20 cellular contexts compared by ENCODE assay signal in the genomic region with DNA sequence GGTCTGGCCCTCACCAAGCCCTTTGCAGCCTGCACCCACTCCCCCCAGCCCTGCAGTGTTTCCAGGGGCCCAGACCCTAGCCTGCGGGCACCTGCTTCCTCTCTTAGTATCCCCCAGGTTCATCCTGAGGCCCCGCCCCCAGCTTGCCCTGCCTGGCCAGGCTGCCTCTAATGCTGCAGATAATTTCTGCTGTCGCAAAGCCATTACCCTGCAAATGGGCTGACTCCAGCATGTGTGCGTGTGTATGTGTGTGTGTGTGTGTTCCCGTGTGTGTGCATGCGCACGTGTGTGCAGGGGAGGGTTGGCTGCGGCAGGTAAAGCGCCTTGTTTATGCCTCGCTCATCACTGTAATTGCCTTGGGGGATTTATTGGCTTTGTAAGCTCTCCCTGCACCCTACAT. TPM values are rescaled to one million over a fixed set of nuclear protein-coding genes. Genes with fewer than 3 reads are reported as not detected.
DNase-seq lines count a peak whose midpoint lies in the region; ATAC-seq and TF ChIP-seq lines count a peak whose summit lies in the region.
"Had no signal": no experiment of that assay in that cellular context is flagged by ENCODE, and none has a peak within 500 bp of the region (broad histone marks: within the 10 kb centered on the region; RNA-seq: fewer than 3 reads in every experiment).

No MANE protein-coding gene starts in this region.

- peak; percentile 83 for DNase-seq in BE2C
- peak; percentile 88 for DNase-seq in NCI-H82 treated with DMSO at 0.1 percent for 48 hours (lab: John Stamatoyannopoulos, UW; ENCODE audit: unreplicated experiment)
- DNase-seq in hepatocyte (ENCODE audit: low spot score), result peak; percentile 37
- no peak for DNase-seq in NCI-H2196 treated with DMSO at 0.1 percent for 48 hours (lab: John Stamatoyannopoulos, UW; ENCODE audit: unreplicated experiment)
- DNase-seq in stimulated activated naive CD4-positive, alpha-beta T cell (lab: John Stamatoyannopoulos, UW), result no peak
- DNase-seq in lower lobe of right lung, result no peak
- no peak for DNase-seq in breast epithelium (ENCODE audit: low spot score in 2 of 2)
- DNase-seq: Calu3; CD4-positive, alpha-beta T cell; DMS79; NCI-H1048; NCI-H1930; NCI-H774; SHP77 treated with DMSO at 0.1 percent for 48 hours had no signal

- no peaks in the 10 kb centered on the region for H3K9me2 ChIP-seq in hepatocyte (replicated peaks; ENCODE audit: insufficient read depth)

- H3K4me2 ChIP-seq in hepatocyte, result no peak overlapping the region

- ATAC-seq in lower lobe of right lung, result no peak
- ATAC-seq: GM12878 had no signal

- H3K9me3 ChIP-seq in BE2C (no peaks in the 10 kb centered on the region), HEK293 (ENCODE audit: control insufficient read depth, insufficient read depth, low read depth, low read length) (no peaks in the 10 kb centered on the region), hepatocyte (ENCODE audit: low read depth) (no peaks in the 10 kb centered on the region), lower lobe of right lung (no peaks in the 10 kb centered on the region), breast epithelium (no peaks in the 10 kb centered on the region)

- intact Hi-C loops in lower lobe of right lung (cut with DNase I), result no loop called here
- intact Hi-C loops in breast epithelium (cut with DNase I; ENCODE audit: low total_unique reads), result loop anchor here (10.0 kb wide), 2 partner anchors 608 to 1348 kb away; no protein-coding TSS in a partner anchor

- no peak for TF ChIP-seq CTCF in BE2C (IDR thresholded peaks at IDR 0.05; ENCODE audit: low read depth, low read length)
- TF ChIP-seq CTCF in HEK293 (tag by site-specific recombination; IDR thresholded peaks at IDR 0.05), result no peak
- TF ChIP-seq CTCF in hepatocyte (IDR thresholded peaks at IDR 0.05; ENCODE audit: poor library complexity), result no peak
- TF ChIP-seq CTCF in lower lobe of right lung (IDR thresholded peaks at IDR 0.05), result no peak
- TF ChIP-seq CTCF in breast epithelium (IDR thresholded peaks at IDR 0.05), result no peak

- H3K4me3 ChIP-seq in BE2C (ENCODE audit: low read depth, low read length) (no peak overlapping the region), HEK293 (ENCODE audit: low read depth, low read length) (no peak overlapping the region), hepatocyte (no peak overlapping the region), lower lobe of right lung (no peak overlapping the region), breast epithelium (no peak overlapping the region)
- H3K4me3 ChIP-seq: GM12878 had no signal

- no peak for TF ChIP-seq POLR2A in breast epithelium (IDR thresholded peaks at IDR 0.05)

- H3K4me1 ChIP-seq in BE2C (peaks cover 18% of the 10 kb centered on the region), HEK293 (ENCODE audit: control insufficient read depth, insufficient read depth, low read length) (no peaks in the 10 kb centered on the region), hepatocyte (ENCODE audit: insufficient read depth) (peaks cover 4% of the 10 kb centered on the region), lower lobe of right lung (no peaks in the 10 kb centered on the region), breast epithelium (no peaks in the 10 kb centered on the region)

- H3K79me2 ChIP-seq in hepatocyte, result no peaks in the 10 kb centered on the region

- H3K27ac ChIP-seq in HEK293 (ENCODE audit: extremely low read depth, low read depth, low read length) (no peak overlapping the region), hepatocyte (no peak overlapping the region), lower lobe of right lung (no peak overlapping the region), breast epithelium (no peak overlapping the region)

- no peaks in the 10 kb centered on the region for H4K20me1 ChIP-seq in hepatocyte (ENCODE audit: insufficient read depth, poor library complexity, severe bottlenecking)

- H3K27me3 ChIP-seq in BE2C (no peaks in the 10 kb centered on the region), hepatocyte (no peaks in the 10 kb centered on the region), lower lobe of right lung (ENCODE audit: low read depth) (peaks cover 11% of the 10 kb centered on the region), breast epithelium (no peaks in the 10 kb centered on the region)

- CTCF ChIA-PET in HEK293 (lab: Yijun Ruan, JAX), result interaction anchor here (0.8 to 1.7 kb wide), 3 partner anchors 10 to 66 kb away, joined by 3 to 5 read pairs (median 4); no protein-coding TSS in a partner anchor

- H2AFZ ChIP-seq in hepatocyte, result no peak overlapping the region

- WGBS in hepatocyte (ENCODE audit: low lambda C conversion rate, missing lambda C conversion rate), result 55% methylated on average over 10 of the region's 10 CpGs

- POLR2A ChIA-PET in HEK293 (lab: Yijun Ruan, JAX), result interaction anchor here (0.6 kb wide), 1 partner anchor 12 kb away, joined by 3 read pairs; no protein-coding TSS in a partner anchor

- H3K36me3 ChIP-seq in BE2C (no peaks in the 10 kb centered on the region), HEK293 (ENCODE audit: control insufficient read depth in 2 of 2, insufficient read depth in 1 of 2, low read length in 2 of 2) (no peaks in the 10 kb centered on the region), hepatocyte (replicated peaks; ENCODE audit: insufficient read depth, low read depth) (no peaks in the 10 kb centered on the region), lower lobe of right lung (no peaks in the 10 kb centered on the region), breast epithelium (no peaks in the 10 kb centered on the region)

TF ChIP-seq in HEK293, 187 proteins besides CTCF, POLR2A, EP300 and RAD21 (continues in another document):
- TF ChIP-seq ZFP69B (tag by site-specific recombination; IDR thresholded peaks at IDR 0.05) (no peak), ZNF529 (tag by site-specific recombination; IDR thresholded peaks at IDR 0.05; ENCODE audit: insufficient replicate concordance) (no peak), SP2 (tag by site-specific recombination; IDR thresholded peaks at IDR 0.05) (no peak), ZNF341 (tag by site-specific recombination; IDR thresholded peaks at IDR 0.05; ENCODE audit: low read depth) (0 out of 2 replicates have a peak, but pooled peaks have one; percentile 19), TCF7L2 (IDR thresholded peaks at IDR 0.05; ENCODE audit: borderline replicate concordance, low read depth, low read length) (no peak)
- TF ChIP-seq, protein P1, sequence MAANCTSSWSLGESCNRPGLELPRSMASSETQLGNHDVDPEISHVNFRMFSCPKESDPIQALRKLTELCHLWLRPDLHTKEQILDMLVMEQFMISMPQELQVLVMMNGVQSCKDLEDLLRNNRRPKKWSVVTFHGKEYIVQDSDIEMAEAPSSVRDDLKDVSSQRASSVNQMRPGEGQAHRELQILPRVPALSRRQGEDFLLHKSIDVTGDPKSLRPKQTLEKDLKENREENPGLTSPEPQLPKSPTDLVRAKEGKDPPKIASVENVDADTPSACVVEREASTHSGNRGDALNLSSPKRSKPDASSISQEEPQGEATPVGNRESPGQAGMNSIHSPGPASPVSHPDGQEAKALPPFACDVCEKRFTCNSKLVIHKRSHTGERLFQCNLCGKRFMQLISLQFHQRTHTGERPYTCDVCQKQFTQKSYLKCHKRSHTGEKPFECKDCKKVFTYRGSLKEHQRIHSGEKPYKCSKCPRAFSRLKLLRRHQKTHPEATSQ (tag by site-specific recombination; IDR thresholded peaks at IDR 0.05), result no peak
- TF ChIP-seq, protein P2, sequence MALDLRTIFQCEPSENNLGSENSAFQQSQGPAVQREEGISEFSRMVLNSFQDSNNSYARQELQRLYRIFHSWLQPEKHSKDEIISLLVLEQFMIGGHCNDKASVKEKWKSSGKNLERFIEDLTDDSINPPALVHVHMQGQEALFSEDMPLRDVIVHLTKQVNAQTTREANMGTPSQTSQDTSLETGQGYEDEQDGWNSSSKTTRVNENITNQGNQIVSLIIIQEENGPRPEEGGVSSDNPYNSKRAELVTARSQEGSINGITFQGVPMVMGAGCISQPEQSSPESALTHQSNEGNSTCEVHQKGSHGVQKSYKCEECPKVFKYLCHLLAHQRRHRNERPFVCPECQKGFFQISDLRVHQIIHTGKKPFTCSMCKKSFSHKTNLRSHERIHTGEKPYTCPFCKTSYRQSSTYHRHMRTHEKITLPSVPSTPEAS (tag by site-specific recombination; IDR thresholded peaks at IDR 0.05), result peak; percentile 88
- TF ChIP-seq, protein P3, sequence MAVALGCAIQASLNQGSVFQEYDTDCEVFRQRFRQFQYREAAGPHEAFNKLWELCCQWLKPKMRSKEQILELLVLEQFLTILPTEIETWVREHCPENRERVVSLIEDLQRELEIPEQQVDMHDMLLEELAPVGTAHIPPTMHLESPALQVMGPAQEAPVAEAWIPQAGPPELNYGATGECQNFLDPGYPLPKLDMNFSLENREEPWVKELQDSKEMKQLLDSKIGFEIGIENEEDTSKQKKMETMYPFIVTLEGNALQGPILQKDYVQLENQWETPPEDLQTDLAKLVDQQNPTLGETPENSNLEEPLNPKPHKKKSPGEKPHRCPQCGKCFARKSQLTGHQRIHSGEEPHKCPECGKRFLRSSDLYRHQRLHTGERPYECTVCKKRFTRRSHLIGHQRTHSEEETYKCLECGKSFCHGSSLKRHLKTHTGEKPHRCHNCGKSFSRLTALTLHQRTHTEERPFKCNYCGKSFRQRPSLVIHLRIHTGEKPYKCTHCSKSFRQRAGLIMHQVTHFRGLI (tag by site-specific recombination; IDR thresholded peaks at IDR 0.05), result no peak

RNA-seq across cellular contexts. Expression of gene PRSS56, which starts 7.6 kb away (rescaled TPM):
- not detected for polyA plus RNA-seq in BE2C (2012; ENCODE audit: insufficient read depth, insufficient read length, low read depth)
- not detected in 2 replicates for total RNA-seq in hepatocyte
- not detected in 2 replicates for polyA plus RNA-seq in hepatocyte
- not detected for total RNA-seq in lower lobe of right lung
- not detected for total RNA-seq in breast epithelium
- total RNA-seq: A673; Calu3; CD4-positive, alpha-beta T cell; G401; GM12878; HT1080; M059J had no signal
- polyA plus RNA-seq: GM12878 had no signal

RNA-seq across cellular contexts. Expression of gene CHRND, which starts 13.4 kb away (rescaled TPM):
- not detected for polyA plus RNA-seq in BE2C (2012; ENCODE audit: insufficient read depth, insufficient read length, low read depth)
- total RNA-seq in hepatocyte, result not detected in 2 replicates
- not detected in 2 replicates for polyA plus RNA-seq in hepatocyte
- total RNA-seq in lower lobe of right lung, result not detected
- not detected for total RNA-seq in breast epithelium
- total RNA-seq: A673; Calu3; CD4-positive, alpha-beta T cell; G401; GM12878; HT1080; M059J had no signal
- polyA plus RNA-seq: GM12878 had no signal

RNA-seq across cellular contexts. Expression of gene ECEL1, which starts 24.9 kb away (rescaled TPM):
- polyA plus RNA-seq in BE2C (2012; ENCODE audit: insufficient read depth, insufficient read length, low read depth), result 0.37 TPM
- total RNA-seq in hepatocyte, result 1.0 and 1.1 TPM in 2 replicates
- 1.2 and 1.4 TPM in 2 replicates for polyA plus RNA-seq in hepatocyte
- 1.0 TPM for total RNA-seq in lower lobe of right lung
- 1 to 10 TPM in 1 of 3 donors, under 1 TPM in 2; 0.15 to 2.3 (median 0.48) TPM for total RNA-seq in breast epithelium
- total RNA-seq: Calu3; CD4-positive, alpha-beta T cell; GM12878; HT1080; M059J had no signal
- polyA plus RNA-seq: GM12878 had no signal

RNA-seq across cellular contexts. Expression of gene CHRNG, which starts 26.9 kb away (rescaled TPM):
- polyA plus RNA-seq in BE2C (2012; ENCODE audit: insufficient read depth, insufficient read length, low read depth), result 0.45 TPM
- not detected in 2 replicates for total RNA-seq in hepatocyte
- polyA plus RNA-seq in hepatocyte, result not detected in 2 replicates
- total RNA-seq in lower lobe of right lung, result not detected
- not detected for total RNA-seq in breast epithelium
- total RNA-seq: A673; Calu3; CD4-positive, alpha-beta T cell; G401; GM12878; HT1080; M059J had no signal

RNA-seq across cellular contexts. Expression of gene TIGD1, which starts 37.8 kb away (rescaled TPM):
- polyA plus RNA-seq in BE2C (2012; ENCODE audit: insufficient read depth, insufficient read length, low read depth), result 6.9 TPM
- total RNA-seq in hepatocyte (8.7 and 9.1 TPM in 2 replicates), lower lobe of right lung (3.7 TPM), breast epithelium (1 to 10 TPM; 2.9 to 5.6 (median 5.0) TPM)
- polyA plus RNA-seq in hepatocyte, result 6.2 TPM in 2 replicates

Comparison
In these comparisons a context has a peak if more than half of its experiments do, and no peak if none do; other contexts are left out.
1. DNase-seq: peak in BE2C (single experiment), NCI-H82 treated with DMSO at 0.1 percent for 48 hours (single experiment) and hepatocyte (single experiment); none in NCI-H2196 treated with DMSO at 0.1 percent for 48 hours (single experiment), stimulated activated naive CD4-positive, alpha-beta T cell (0 of 6), lower lobe of right lung (single experiment) and breast epithelium (0 of 2).